ENCODE assay signal across 14 cellular contexts in the genomic region with DNA sequence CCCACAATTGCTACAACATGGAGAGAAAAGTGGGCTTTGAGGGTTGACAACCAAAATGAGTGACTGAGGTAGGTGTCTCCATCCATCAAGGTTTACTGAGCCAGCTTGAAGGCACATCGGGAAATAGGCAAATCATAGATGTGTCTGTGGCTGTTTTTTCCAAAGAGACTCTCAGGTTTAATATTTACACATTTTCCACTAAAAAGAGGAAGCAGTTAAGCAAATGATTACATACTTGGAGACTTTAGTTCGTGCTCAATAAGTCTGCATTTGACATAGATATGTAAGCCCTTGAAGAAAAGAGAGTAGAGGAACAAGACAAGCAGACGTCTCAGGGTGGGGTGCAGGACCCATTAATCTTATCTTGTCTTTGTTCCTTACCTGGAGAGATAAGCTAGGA.
"Had no signal": no experiment of that assay in that cellular context is flagged by ENCODE, and none has a peak within 500 bp of the region (broad histone marks: within the 10 kb centered on the region; RNA-seq: fewer than 3 reads in every experiment).

No MANE protein-coding gene starts in this region.

- DNase-seq: activated CD4-positive, alpha-beta memory T cell treated with anti-CD3 and anti-CD28 coated beads, Interleukin-2, amount 10 ng/mL, durations not matched to agents 7 days and 5 days; activated CD4-positive, alpha-beta T cell treated with anti-CD3 and anti-CD28 coated beads for 36 hours; activated gamma-delta T cell treated with Interleukin-2 at 50 U/mL for 16 hours; activated naive CD8-positive, alpha-beta T cell treated with anti-CD3 and anti-CD28 coated beads for 36 hours; activated T-cell treated with anti-CD3 and anti-CD28 coated beads, Interleukin-2, amount 50 U/mL, for 48 hours; aorta; dorsolateral prefrontal cortex; heart left ventricle; left ventricle myocardium superior; spleen; stimulated activated CD4-positive, alpha-beta T cell treated with anti-CD3 and anti-CD28 coated beads, Interleukin-1b, Interleukin-23, amount 100 ng/mL, for 48 hours; stimulated activated naive CD8-positive, alpha-beta T cell treated with anti-CD3 and anti-CD28 coated beads, Interleukin-15, Interleukin-2, amounts not matched to agents 100 U/mL and 50 U/mL, for 24 hours; T-helper 2 cell had no signal

- ATAC-seq: activated CD4-positive, alpha-beta T cell treated with anti-CD3 and anti-CD28 coated beads for 36 hours; esophagus mucosa; heart left ventricle; left ventricle myocardium superior; stimulated activated naive CD8-positive, alpha-beta T cell treated with anti-CD3 and anti-CD28 coated beads, Interleukin-15, Interleukin-2, amounts not matched to agents 100 U/mL and 50 U/mL, for 24 hours had no signal
